21 cellular contexts compared by ENCODE assay signal in genomic region chr4:117793786-117794369, GRCh38.
"Had no signal": no experiment of that assay in that cellular context is flagged by ENCODE, and none has a peak within 500 bp of the region (broad histone marks: within the 10 kb centered on the region; RNA-seq: fewer than 3 reads in every experiment).

No MANE protein-coding gene starts in this region.

- H3K4me3 Mint-ChIP-seq: activated B cell treated with CpG ODN at 0.5 μM for 24 hours; activated CD8-positive, alpha-beta T cell treated with anti-CD3 and anti-CD28 coated beads for 36 hours; activated T-cell treated with anti-CD3 and anti-CD28 coated beads, Interleukin-2, amount 50 U/mL, for 4 hours; central memory CD8-positive, alpha-beta T cell; naive thymus-derived CD8-positive, alpha-beta T cell had no signal

- ATAC-seq: activated CD8-positive, alpha-beta T cell treated with anti-CD3 and anti-CD28 coated beads for 36 hours; activated T-cell treated with anti-CD3 and anti-CD28 coated beads, Interleukin-2, amount 50 U/mL, for 4 hours; body of pancreas; gastrocnemius medialis; left lobe of liver; naive thymus-derived CD8-positive, alpha-beta T cell had no signal

- H3K4me1 Mint-ChIP-seq: activated B cell treated with CpG ODN at 0.5 μM for 24 hours; central memory CD8-positive, alpha-beta T cell; naive thymus-derived CD8-positive, alpha-beta T cell had no signal

- H3K36me3 ChIP-seq: gastrocnemius medialis, right atrium auricular region, tibial nerve had no signal

- H3K9me3 Mint-ChIP-seq: activated B cell treated with CpG ODN at 0.5 μM for 24 hours; activated CD8-positive, alpha-beta T cell treated with anti-CD3 and anti-CD28 coated beads for 36 hours; activated T-cell treated with anti-CD3 and anti-CD28 coated beads, Interleukin-2, amount 50 U/mL, for 4 hours had no signal

- H3K27me3 ChIP-seq: body of pancreas, gastrocnemius medialis, right atrium auricular region, tibial nerve had no signal

- DNase-seq: activated B cell treated with CpG ODN at 0.5 μM for 24 hours; activated CD4-positive, alpha-beta T cell treated with anti-CD3 and anti-CD28 coated beads for 48 hours; activated CD8-positive, alpha-beta T cell treated with anti-CD3 and anti-CD28 coated beads for 36 hours; activated effector memory CD4-positive, alpha-beta T cell treated with Interleukin-2 at 50 U/mL for 16 hours; activated naive CD4-positive, alpha-beta T cell treated with anti-CD3 and anti-CD28 coated beads, Interleukin-2, amount 50 U/mL, for 16 hours; activated T-cell treated with anti-CD3 and anti-CD28 coated beads, Interleukin-2, amount 50 U/mL, for 4 hours; body of pancreas; effector CD4-positive, alpha-beta T cell; gastrocnemius medialis; naive thymus-derived CD8-positive, alpha-beta T cell; stimulated activated CD4-positive, alpha-beta T cell treated with anti-CD3 and anti-CD28 coated beads, Interleukin-4, amount 100 ng/mL, for 24 hours; stimulated activated naive CD4-positive, alpha-beta T cell; substantia nigra; T-helper 2 cell had no signal

- H3K36me3 Mint-ChIP-seq: naive thymus-derived CD8-positive, alpha-beta T cell had no signal

- H3K27me3 Mint-ChIP-seq: activated B cell treated with CpG ODN at 0.5 μM for 24 hours; activated CD8-positive, alpha-beta T cell treated with anti-CD3 and anti-CD28 coated beads for 36 hours; central memory CD8-positive, alpha-beta T cell had no signal

- FAIRE-seq: islet of Langerhans had no signal

- H3K27ac Mint-ChIP-seq: activated B cell treated with CpG ODN at 0.5 μM for 24 hours; activated CD8-positive, alpha-beta T cell treated with anti-CD3 and anti-CD28 coated beads for 36 hours; naive thymus-derived CD8-positive, alpha-beta T cell had no signal

- H3K4me3 ChIP-seq: body of pancreas, coronary artery, gastrocnemius medialis, right atrium auricular region, skin epidermis, tibial nerve had no signal

- H3K4me1 ChIP-seq: body of pancreas, gastrocnemius medialis, right atrium auricular region, tibial nerve had no signal

- H3K9me3 ChIP-seq: body of pancreas, gastrocnemius medialis, right atrium auricular region, tibial nerve had no signal

- H3K27ac ChIP-seq: body of pancreas, coronary artery, gastrocnemius medialis, right atrium auricular region, skin epidermis, tibial nerve had no signal
